27 cellular contexts compared by ENCODE assay signal in genomic region chr6:160102399-160102798, GRCh38. TPM values are rescaled to one million over a fixed set of nuclear protein-coding genes. Genes with fewer than 3 reads are reported as not detected.
"Had no signal": no experiment of that assay in that cellular context is flagged by ENCODE, and none has a peak within 500 bp of the region (broad histone marks: within the 10 kb centered on the region; RNA-seq: fewer than 3 reads in every experiment).

No MANE protein-coding gene starts in this region.

- DNase-seq: activated B cell treated with CpG ODN at 0.5 μM for 24 hours; activated CD4-positive, alpha-beta T cell treated with anti-CD3 and anti-CD28 coated beads for 4 hours; activated CD4-positive, alpha-beta T cell treated with anti-CD3 and anti-CD28 coated beads, Interleukin-2, amount 50 U/mL, for 48 hours; activated CD8-positive, alpha-beta memory T cell treated with anti-CD3 and anti-CD28 coated beads, Interleukin-2, amount 50 U/mL, for 48 hours; activated effector memory CD4-positive, alpha-beta T cell treated with Interleukin-2 at 50 U/mL for 16 hours; activated naive CD4-positive, alpha-beta T cell treated with anti-CD3 and anti-CD28 coated beads for 36 hours; activated T-cell treated with anti-CD3 and anti-CD28 coated beads, Interleukin-2, amount 50 U/mL, for 72 hours; aorta; brain microvascular endothelial cell; central memory CD4-positive, alpha-beta T cell; effector memory CD4-positive, alpha-beta T cell; foreskin melanocyte; left lung; midbrain; nucleus accumbens; sigmoid colon; stimulated activated CD4-positive, alpha-beta T cell treated with anti-CD3 and anti-CD28 coated beads, Interleukin-15, amount 100 ng/mL, for 24 hours; T-cell; T-helper 9 cell; testis had no signal

- H3K4me1 ChIP-seq: sigmoid colon, testis had no signal

- H3K4me1 Mint-ChIP-seq: activated B cell treated with CpG ODN at 0.5 μM for 24 hours; stimulated activated memory B cell treated with anti-CD40 and anti-IgM and Interleukin-4, amounts not matched to agents 10 μg/mL and 1 μg/mL and 100 μg/mL, for 72 hours had no signal

- H3K27me3 Mint-ChIP-seq: activated B cell treated with CpG ODN at 0.5 μM for 24 hours; stimulated activated memory B cell treated with anti-CD40 and anti-IgM and Interleukin-4, amounts not matched to agents 10 μg/mL and 1 μg/mL and 100 μg/mL, for 72 hours; T-cell; type B pancreatic cell had no signal

- H3K27ac Mint-ChIP-seq: activated B cell treated with CpG ODN at 0.5 μM for 24 hours; activated T-cell treated with anti-CD3 and anti-CD28 coated beads, Interleukin-2, amount 50 U/mL, for 72 hours; nephron; stimulated activated memory B cell treated with anti-CD40 and anti-IgM and Interleukin-4, amounts not matched to agents 10 μg/mL and 1 μg/mL and 100 μg/mL, for 72 hours; T-cell; type B pancreatic cell had no signal

- H3K4me3 Mint-ChIP-seq: activated B cell treated with CpG ODN at 0.5 μM for 24 hours; activated naive CD4-positive, alpha-beta T cell treated with anti-CD3 and anti-CD28 coated beads for 36 hours; activated T-cell treated with anti-CD3 and anti-CD28 coated beads, Interleukin-2, amount 50 U/mL, for 72 hours; nephron; stimulated activated memory B cell treated with anti-CD40 and anti-IgM and Interleukin-4, amounts not matched to agents 10 μg/mL and 1 μg/mL and 100 μg/mL, for 72 hours; T-cell; type B pancreatic cell had no signal

- H3K4me3 ChIP-seq: left lung, sigmoid colon, smooth muscle cell, testis had no signal

- H3K9me3 Mint-ChIP-seq: activated B cell treated with CpG ODN at 0.5 μM for 24 hours; activated naive CD4-positive, alpha-beta T cell treated with anti-CD3 and anti-CD28 coated beads for 36 hours; activated T-cell treated with anti-CD3 and anti-CD28 coated beads, Interleukin-2, amount 50 U/mL, for 72 hours; nephron; stimulated activated memory B cell treated with anti-CD40 and anti-IgM and Interleukin-4, amounts not matched to agents 10 μg/mL and 1 μg/mL and 100 μg/mL, for 72 hours; T-cell; type B pancreatic cell had no signal

- H3K9me3 ChIP-seq: left lung, sigmoid colon, testis had no signal

- H3K27ac ChIP-seq: brain microvascular endothelial cell, left lung, sigmoid colon had no signal

- H3K27me3 ChIP-seq: brain microvascular endothelial cell, left lung, sigmoid colon, testis had no signal

- ATAC-seq: esophagus mucosa; left lung; stimulated activated memory B cell treated with anti-CD40 and anti-IgM and Interleukin-4, amounts not matched to agents 10 μg/mL and 1 μg/mL and 100 μg/mL, for 72 hours; T-cell had no signal

RNA-seq across cellular contexts. Expression of gene SLC22A1, which starts 19.2 kb away (rescaled TPM):
- total RNA-seq: activated naive CD4-positive, alpha-beta T cell treated with anti-CD3 and anti-CD28 coated beads for 36 hours; dermis microvascular lymphatic vessel endothelial cell; endothelial cell of umbilical vein had no signal
